Comparison of ENCODE assay signal across 8 cellular contexts in the genomic region with DNA sequence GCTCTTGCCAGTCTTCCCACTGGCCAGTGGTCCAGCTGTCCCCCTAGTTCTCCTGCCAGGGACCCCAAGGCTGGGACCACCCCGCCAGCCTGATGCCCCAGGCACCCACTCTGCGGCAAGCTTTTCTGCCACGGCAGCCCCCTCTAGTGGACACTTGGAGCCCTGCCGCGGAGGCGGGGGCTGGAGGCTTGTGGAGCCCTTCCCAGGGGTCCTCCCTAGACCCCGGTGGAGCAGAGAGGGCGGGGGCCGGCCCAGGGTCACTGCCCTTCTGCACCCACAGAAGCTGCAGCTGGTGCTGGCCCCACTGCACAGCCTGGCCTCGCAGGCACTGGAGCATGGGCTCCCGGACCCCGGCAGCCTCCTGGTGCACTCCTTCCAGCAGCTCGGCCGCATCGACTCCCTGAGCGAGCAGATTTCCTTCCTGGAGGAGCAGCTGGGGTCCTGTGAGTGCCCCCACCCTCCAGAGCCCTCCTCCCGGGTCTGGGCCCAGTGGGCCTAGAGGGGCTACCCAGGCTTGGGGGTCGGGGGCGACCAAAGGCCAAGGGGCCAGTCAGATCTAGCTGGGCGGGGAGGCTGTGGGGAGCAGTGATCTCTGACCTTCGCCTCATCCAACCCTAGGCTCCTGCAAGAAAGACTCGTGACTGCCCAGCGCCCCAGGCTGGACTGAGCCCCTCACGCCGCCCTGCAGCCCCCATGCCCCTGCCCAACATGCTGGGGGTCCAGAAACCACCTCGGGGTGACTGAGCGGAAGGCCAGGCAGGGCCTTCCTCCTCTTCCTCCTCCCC. TPM values are rescaled to one million over a fixed set of nuclear protein-coding genes. Genes with fewer than 3 reads are reported as not detected.
DNase-seq lines count a peak whose midpoint lies in the region; ATAC-seq and TF ChIP-seq lines count a peak whose summit lies in the region.

No MANE protein-coding gene starts in this region.

- H3K27ac ChIP-seq in A673 (ENCODE audit: low read depth, low read length, poor library complexity, severe bottlenecking) (no peak overlapping the region), WERI-Rb-1 (peak overlapping the region; percentile 34; the same call in 1 of the 2 replicates)

- CTCF ChIA-PET in A673 (lab: Charles Lee): interaction anchor here (0.6 to 1.0 kb wide), 7 partner anchors 9 to 558 kb away, joined by 3 to 13 read pairs (median 8); no protein-coding TSS in a partner anchor

- no peak for ATAC-seq in GM18861 (IDR thresholded peaks at IDR 0.05; ENCODE audit: unreplicated experiment)
- ATAC-seq in GM19463 (IDR thresholded peaks at IDR 0.05; ENCODE audit: unreplicated experiment): no peak
- ATAC-seq in HG03139 (IDR thresholded peaks at IDR 0.05; ENCODE audit: unreplicated experiment): no peak

- H3K9me3 Mint-ChIP-seq in osteocyte (ENCODE audit: unreplicated experiment): no peaks in the 10 kb centered on the region

- DNase-seq in A673 (ENCODE audit: low spot score) (peak; percentile 64), GM19240 (ENCODE audit: insufficient read length, low spot score) (peak; percentile 69), WERI-Rb-1 (peak; percentile 62), osteocyte (ENCODE audit: extremely low spot score, unreplicated experiment) (no peak)
- DNase-seq in effector CD8-positive, alpha-beta T cell (lab: John Stamatoyannopoulos, UW): peak; percentile 13

- H3K27me3 Mint-ChIP-seq in osteocyte (ENCODE audit: unreplicated experiment): no peaks in the 10 kb centered on the region

- H3K36me3 ChIP-seq in A673 (ENCODE audit: insufficient read depth, low read length, poor library complexity, severe bottlenecking) (peaks cover 14% of the 10 kb centered on the region), WERI-Rb-1 (peaks cover 24% of the 10 kb centered on the region)

- H3K9me3 ChIP-seq in A673 (ENCODE audit: low read depth, low read length, poor library complexity, severe bottlenecking) (no peaks in the 10 kb centered on the region), WERI-Rb-1 (ENCODE audit: severe bottlenecking) (no peaks in the 10 kb centered on the region)

- POLR2A ChIA-PET in A673 (lab: Charles Lee; ENCODE audit: low non-redundant PET): interaction anchor here (0.7 kb wide), 1 partner anchor 487 kb away, joined by 11 read pairs; no protein-coding TSS in a partner anchor

- peaks cover 2% of the 10 kb centered on the region for H3K36me3 Mint-ChIP-seq in osteocyte (ENCODE audit: unreplicated experiment)

- H3K4me3 ChIP-seq in A673 (ENCODE audit: low read depth, low read length, poor library complexity, severe bottlenecking) (no peak overlapping the region), WERI-Rb-1 (ENCODE audit: low read depth, low read length) (no peak overlapping the region)

- BruUV-seq in A673 (replicated peaks; lab: Mats Ljungman, UMichigan): no TSS peak

- H3K4me3 Mint-ChIP-seq in osteocyte (ENCODE audit: unreplicated experiment): no peak overlapping the region

- peaks cover 25% of the 10 kb centered on the region for H3K4me1 ChIP-seq in A673 (ENCODE audit: insufficient read depth, low read length, poor library complexity, severe bottlenecking)

- peak; percentile 95 for TF ChIP-seq CTCF in A673 (conservative IDR thresholded peaks at IDR 0.05; ENCODE audit: low read depth, low read length)
- peak; percentile 88 for TF ChIP-seq CTCF in WERI-Rb-1 (IDR thresholded peaks at IDR 0.05; ENCODE audit: low read depth, low read length)
- TF ChIP-seq CTCF in osteocyte (IDR thresholded peaks at IDR 0.05): peak; percentile 84

- H3K27ac Mint-ChIP-seq in osteocyte (ENCODE audit: unreplicated experiment): no peak overlapping the region

- peaks cover 8% of the 10 kb centered on the region for H3K4me1 Mint-ChIP-seq in osteocyte (ENCODE audit: unreplicated experiment)

- H3K27me3 ChIP-seq in A673 (replicated peaks; ENCODE audit: insufficient read depth, low read depth, low read length, poor library complexity) (no peaks in the 10 kb centered on the region), WERI-Rb-1 (ENCODE audit: insufficient read depth, low read depth, severe bottlenecking) (no peaks in the 10 kb centered on the region)

- intact Hi-C loops in A673 (cut with micrococcal nuclease; ENCODE audit: unreplicated experiment): no loop called here

RNA-seq across cellular contexts. Expression of a gene that starts 9.1 kb away (rescaled TPM):
- total RNA-seq in A673 (2021) (79.5 and 98.5 TPM in 2 replicates), osteocyte (6.9 and 8.4 TPM in 2 replicates)

RNA-seq across cellular contexts. Expression of a gene that starts 15.4 kb away (rescaled TPM):
- 56.0 and 57.7 TPM in 2 replicates for total RNA-seq in A673 (2021)
- 34.4 and 36.4 TPM in 2 replicates for total RNA-seq in osteocyte

RNA-seq across cellular contexts. Expression of a gene that starts 40.5 kb away (rescaled TPM):
- 26.4 and 35.3 TPM in 2 replicates for total RNA-seq in A673 (2021)
- total RNA-seq in osteocyte: 11.4 and 11.5 TPM in 2 replicates
